10 cellular contexts compared by ENCODE assay signal in genomic region chr15:52220896-52221660, GRCh38. TPM values are rescaled to one million over a fixed set of nuclear protein-coding genes. Genes with fewer than 3 reads are reported as not detected.
A peak's percentile ranks its signal among the peaks of the same experiment; 100 is the strongest.
DNase-seq lines count a peak whose midpoint lies in the region; ATAC-seq and TF ChIP-seq lines count a peak whose summit lies in the region.
"Had no signal": no experiment of that assay in that cellular context is flagged by ENCODE, and none has a peak within 500 bp of the region (broad histone marks: within the 10 kb centered on the region; RNA-seq: fewer than 3 reads in every experiment).

No MANE protein-coding gene starts in this region.

- CTCF ChIA-PET in T-cell (lab: Charles Lee) = interaction anchor here (0.6 to 1.4 kb wide), 8 partner anchors 10 to 255 kb away, joined by 3 to 6 read pairs (median 4); no protein-coding TSS in a partner anchor

- H3K4me1 ChIP-seq in tibial artery = no peaks in the 10 kb centered on the region

- no peak overlapping the region for H3K27ac ChIP-seq in tibial artery

- peak; percentile 34 for ATAC-seq in GM21786 (IDR thresholded peaks at IDR 0.05; ENCODE audit: unreplicated experiment)
- ATAC-seq in T-cell (replicated peaks in 1 of 4) = peak; percentile 62 to 73 (median 70)

- intact Hi-C loops in activated CD4-positive, alpha-beta T cell treated with anti-CD3 and anti-CD28 coated beads, Interleukin-2, amount 10 ng/mL, durations not matched to agents 24 days and 14 days (cut with micrococcal nuclease) = no loop called here
- intact Hi-C loops in tibial artery (cut with DNase I; ENCODE audit: low total_unique reads) = no loop called here

- DNase-seq in activated CD4-positive, alpha-beta T cell treated with anti-CD3 and anti-CD28 coated beads, Interleukin-2, amount 10 ng/mL, durations not matched to agents 24 days and 14 days = no peak
- DNase-seq in activated CD4-positive, alpha-beta T cell treated with anti-CD3 and anti-CD28 coated beads, Interleukin-2, amount 50 U/mL, for 4 hours = no peak
- DNase-seq in T-cell = no peak
- DNase-seq in osteocyte (ENCODE audit: extremely low spot score, unreplicated experiment) = peak; percentile 30
- DNase-seq in NCI-H1105 treated with DMSO at 0.1 percent for 48 hours (lab: John Stamatoyannopoulos, UW) = no peak
- DNase-seq in hypothalamus (lab: John Stamatoyannopoulos, UW) = no peak
- no peak for DNase-seq in tibial artery
- DNase-seq: NCI-H1436 treated with DMSO at 0.1 percent for 48 hours; stimulated activated CD4-positive, alpha-beta T cell treated with anti-CD3 and anti-CD28 coated beads, Interleukin-4, amount 100 ng/mL, for 4 hours had no signal

- peak overlapping the region; percentile 77 for H3K4me3 Mint-ChIP-seq in activated CD4-positive, alpha-beta T cell treated with anti-CD3 and anti-CD28 coated beads, Interleukin-2, amount 10 ng/mL, durations not matched to agents 24 days and 14 days
- H3K4me3 Mint-ChIP-seq in T-cell (peak overlapping the region; percentile 70 to 81 (median 80)), osteocyte (ENCODE audit: unreplicated experiment) (no peak overlapping the region)

- H3K36me3 ChIP-seq in tibial artery = peaks cover 0 to 22% (median 0%) of the 10 kb centered on the region in 3 donors

- no peaks in the 10 kb centered on the region for H3K9me3 Mint-ChIP-seq in activated CD4-positive, alpha-beta T cell treated with anti-CD3 and anti-CD28 coated beads, Interleukin-2, amount 10 ng/mL, durations not matched to agents 24 days and 14 days
- H3K9me3 Mint-ChIP-seq in T-cell (no peaks in the 10 kb centered on the region), osteocyte (ENCODE audit: unreplicated experiment) (no peaks in the 10 kb centered on the region)

- H3K27me3 Mint-ChIP-seq in activated CD4-positive, alpha-beta T cell treated with anti-CD3 and anti-CD28 coated beads, Interleukin-2, amount 10 ng/mL, durations not matched to agents 24 days and 14 days = no peaks in the 10 kb centered on the region
- no peaks in the 10 kb centered on the region for H3K27me3 Mint-ChIP-seq in T-cell
- H3K27me3 Mint-ChIP-seq in osteocyte (ENCODE audit: unreplicated experiment) = no peaks in the 10 kb centered on the region

- H3K4me3 ChIP-seq in tibial artery = no peak overlapping the region

- POLR2A ChIA-PET in T-cell (lab: Charles Lee) = interaction anchor here in 1 of 2 donors (0.5 to 0.8 kb wide), 3 partner anchors 37 to 265 kb away, joined by 3 to 5 read pairs (median 4); no protein-coding TSS in a partner anchor

- H3K27ac Mint-ChIP-seq in activated CD4-positive, alpha-beta T cell treated with anti-CD3 and anti-CD28 coated beads, Interleukin-2, amount 10 ng/mL, durations not matched to agents 24 days and 14 days = peak overlapping the region; percentile 86
- peak overlapping the region; percentile 93 to 94 for H3K27ac Mint-ChIP-seq in T-cell
- no peak overlapping the region for H3K27ac Mint-ChIP-seq in osteocyte (ENCODE audit: unreplicated experiment)

- no peak for TF ChIP-seq CTCF in osteocyte (IDR thresholded peaks at IDR 0.05)
- no peak for TF ChIP-seq CTCF in tibial artery (IDR thresholded peaks at IDR 0.05)

- no peaks in the 10 kb centered on the region for H3K27me3 ChIP-seq in tibial artery

- no peaks in the 10 kb centered on the region for H3K9me3 ChIP-seq in tibial artery

- no peaks in the 10 kb centered on the region for H3K36me3 Mint-ChIP-seq in activated CD4-positive, alpha-beta T cell treated with anti-CD3 and anti-CD28 coated beads, Interleukin-2, amount 10 ng/mL, durations not matched to agents 24 days and 14 days (ENCODE audit: low read depth)
- H3K36me3 Mint-ChIP-seq in T-cell (no peaks in the 10 kb centered on the region), osteocyte (ENCODE audit: unreplicated experiment) (no peaks in the 10 kb centered on the region)

- peaks cover 24% of the 10 kb centered on the region for H3K4me1 Mint-ChIP-seq in activated CD4-positive, alpha-beta T cell treated with anti-CD3 and anti-CD28 coated beads, Interleukin-2, amount 10 ng/mL, durations not matched to agents 24 days and 14 days
- H3K4me1 Mint-ChIP-seq in T-cell (peaks cover 22 to 32% (median 28%) of the 10 kb centered on the region in 3 donors), osteocyte (ENCODE audit: unreplicated experiment) (no peaks in the 10 kb centered on the region)

RNA-seq across cellular contexts. Expression of gene GNB5, which starts 29.9 kb away (rescaled TPM):
- total RNA-seq in activated CD4-positive, alpha-beta T cell treated with anti-CD3 and anti-CD28 coated beads, Interleukin-2, amount 10 ng/mL, durations not matched to agents 24 days and 14 days = 19.5 and 21.5 TPM in 2 replicates
- 10 to 100 TPM; 39.7 to 74.4 (median 54.7) TPM for total RNA-seq in T-cell
- 34.0 and 34.5 TPM in 2 replicates for total RNA-seq in osteocyte
